Comparison of ENCODE assay signal across 18 cellular contexts in genomic region chr3:108420926-108421325, GRCh38.
DNase-seq lines count a peak whose midpoint lies in the region; ATAC-seq and TF ChIP-seq lines count a peak whose summit lies in the region.
"Had no signal": no experiment of that assay in that cellular context is flagged by ENCODE, and none has a peak within 500 bp of the region (broad histone marks: within the 10 kb centered on the region; RNA-seq: fewer than 3 reads in every experiment).

No MANE protein-coding gene starts in this region.

- H3K4me3 Mint-ChIP-seq in activated T-cell treated with anti-CD3 and anti-CD28 coated beads, Interleukin-2, amount 50 U/mL, for 4 hours, result no peak overlapping the region
- H3K4me3 Mint-ChIP-seq: neural crest cell had no signal

- H3K9me3 ChIP-seq in PC-3 (ENCODE audit: low read length), result no peaks in the 10 kb centered on the region
- H3K9me3 ChIP-seq: heart right ventricle had no signal

- peak; percentile 49 to 51 for ATAC-seq in activated T-cell treated with anti-CD3 and anti-CD28 coated beads, Interleukin-2, amount 50 U/mL, for 4 hours
- ATAC-seq in PC-3 (peak; percentile 84), GM18517 (IDR thresholded peaks at IDR 0.05; ENCODE audit: unreplicated experiment) (no peak), HG03280 (IDR thresholded peaks at IDR 0.05; ENCODE audit: unreplicated experiment) (no peak)
- ATAC-seq: HCT116, heart right ventricle, HepG2, left ventricle myocardium superior had no signal

- intact Hi-C loops in PC-3 (cut with micrococcal nuclease), result no loop called here

- H3K4me1 ChIP-seq in PC-3 (ENCODE audit: insufficient read depth, low read length), result peaks cover 6% of the 10 kb centered on the region; the same call in 1 of the 2 replicates
- H3K4me1 ChIP-seq: heart right ventricle had no signal

- H3K4me3 ChIP-seq in PC-3 (ENCODE audit: low read length), result no peak overlapping the region
- no peak overlapping the region for H3K4me3 ChIP-seq in choroid plexus epithelial cell (ENCODE audit: low read depth, low read length)
- H3K4me3 ChIP-seq: heart right ventricle had no signal

- no peaks in the 10 kb centered on the region for H3K9me2 ChIP-seq in PC-3 (replicated peaks; ENCODE audit: low read length)

- no peak for TF ChIP-seq CTCF in PC-3 (conservative IDR thresholded peaks at IDR 0.05; ENCODE audit: low read depth, low read length)
- TF ChIP-seq CTCF in choroid plexus epithelial cell (conservative IDR thresholded peaks at IDR 0.05; ENCODE audit: low read depth, low read length), result no peak

- no peak for DNase-seq in activated T-cell treated with anti-CD3 and anti-CD28 coated beads, Interleukin-2, amount 50 U/mL, for 4 hours
- DNase-seq in activated T-cell treated with anti-CD3 and anti-CD28 coated beads, Interleukin-2, amount 50 U/mL, for 1 hour, result no peak
- DNase-seq in PC-3 (peak; percentile 82), choroid plexus epithelial cell (ENCODE audit: low read depth) (peak; percentile 27), renal cortical epithelial cell (ENCODE audit: low read depth) (peak; percentile 78), NCI-H128 (lab: John Stamatoyannopoulos, UW; ENCODE audit: unreplicated experiment) (no peak)
- DNase-seq: activated CD4-positive, alpha-beta T cell treated with anti-CD3 and anti-CD28 coated beads, Interleukin-2, amount 50 U/mL, for 4 hours; activated naive CD4-positive, alpha-beta T cell treated with anti-CD3 and anti-CD28 coated beads, Interleukin-2, amount 50 U/mL, for 16 hours; dermis blood vessel endothelial cell; DMS153; heart right ventricle; left ventricle myocardium superior; NCI-H748 treated with DMSO at 0.1 percent for 48 hours had no signal

- POLR2A ChIA-PET in PC-3 (lab: Charles Lee; ENCODE audit: unreplicated experiment), result interaction anchor here (0.6 kb wide), 1 partner anchor 66 kb away, joined by 3 read pairs; no protein-coding TSS in a partner anchor

- no peaks in the 10 kb centered on the region for H3F3A ChIP-seq in PC-3 (ENCODE audit: low read length, unreplicated experiment)

- CTCF ChIA-PET in PC-3 (lab: Charles Lee), result no interaction called here

- H3K27ac ChIP-seq in PC-3 (ENCODE audit: low read length), result no peak overlapping the region
- H3K27ac ChIP-seq: heart right ventricle had no signal

- no peaks in the 10 kb centered on the region for H4K20me1 ChIP-seq in PC-3 (ENCODE audit: low read length)

- BruUV-seq in PC-3 (replicated peaks; lab: Mats Ljungman, UMichigan), result no TSS peak

- no peaks in the 10 kb centered on the region for H3K9me3 Mint-ChIP-seq in activated T-cell treated with anti-CD3 and anti-CD28 coated beads, Interleukin-2, amount 50 U/mL, for 4 hours

- peaks cover 3% of the 10 kb centered on the region for H3K4me1 Mint-ChIP-seq in activated T-cell treated with anti-CD3 and anti-CD28 coated beads, Interleukin-2, amount 50 U/mL, for 4 hours (ENCODE audit: low read depth)
- H3K4me1 Mint-ChIP-seq: neural crest cell had no signal

- H3K36me3 ChIP-seq in PC-3 (ENCODE audit: low read depth, low read length), result no peaks in the 10 kb centered on the region
- H3K36me3 ChIP-seq: heart right ventricle had no signal

- no peaks in the 10 kb centered on the region for H3K27me3 ChIP-seq in PC-3 (ENCODE audit: low read length)
- H3K27me3 ChIP-seq: heart right ventricle had no signal

- no peaks in the 10 kb centered on the region for H3K79me2 ChIP-seq in PC-3 (ENCODE audit: low read length)

- H2AFZ ChIP-seq in PC-3 (ENCODE audit: low read length), result no peak overlapping the region

- no peak overlapping the region for H3K9ac ChIP-seq in PC-3 (ENCODE audit: low read length)

- no peaks in the 10 kb centered on the region for H3K36me3 Mint-ChIP-seq in activated T-cell treated with anti-CD3 and anti-CD28 coated beads, Interleukin-2, amount 50 U/mL, for 4 hours (ENCODE audit: insufficient read depth)

- H3K4me2 ChIP-seq in PC-3 (ENCODE audit: low read length), result no peak overlapping the region

- H3K27me3 Mint-ChIP-seq in activated T-cell treated with anti-CD3 and anti-CD28 coated beads, Interleukin-2, amount 50 U/mL, for 4 hours (ENCODE audit: low read depth), result peaks cover 2% of the 10 kb centered on the region

Comparison
In these comparisons a context has a peak if more than half of its experiments do, and no peak if none do; other contexts are left out.
1. ATAC-seq: peak in activated T-cell treated with anti-CD3 and anti-CD28 coated beads, Interleukin-2, amount 50 U/mL, for 4 hours (2 of 2) and PC-3 (single experiment); none in GM18517 (single experiment) and HG03280 (single experiment).
2. DNase-seq: peak in PC-3 (single experiment), choroid plexus epithelial cell (single experiment) and renal cortical epithelial cell (single experiment); none in activated T-cell treated with anti-CD3 and anti-CD28 coated beads, Interleukin-2, amount 50 U/mL, for 4 hours (single experiment), activated T-cell treated with anti-CD3 and anti-CD28 coated beads, Interleukin-2, amount 50 U/mL, for 1 hour (single experiment) and NCI-H128 (single experiment).